22 cellular contexts compared by ENCODE assay signal in genomic region chr19:47549341-47549768, GRCh38. TPM values are rescaled to one million over a fixed set of nuclear protein-coding genes. Genes with fewer than 3 reads are reported as not detected.
DNase-seq lines count a peak whose midpoint lies in the region; ATAC-seq and TF ChIP-seq lines count a peak whose summit lies in the region.
"Had no signal": no experiment of that assay in that cellular context is flagged by ENCODE, and none has a peak within 500 bp of the region (broad histone marks: within the 10 kb centered on the region; RNA-seq: fewer than 3 reads in every experiment).

No MANE protein-coding gene starts in this region.

- peaks cover 4% of the 10 kb centered on the region for H3K4me1 ChIP-seq in mucosa of descending colon (ENCODE audit: low read depth)
- H3K4me1 ChIP-seq in breast epithelium, result no peaks in the 10 kb centered on the region
- H3K4me1 ChIP-seq: BLaER1, SJCRH30 had no signal

- CTCF ChIA-PET in WTC11 (lab: Charles Lee), result interaction anchor here (0.6 kb wide), 1 partner anchor 109 kb away, joined by 4 read pairs; no protein-coding TSS in a partner anchor

- peak; percentile 28 for DNase-seq in NCI-H2107 (lab: John Stamatoyannopoulos, UW)
- DNase-seq in NCI-H2107 treated with DMSO at 0.1 percent for 48 hours (lab: John Stamatoyannopoulos, UW; ENCODE audit: unreplicated experiment), result no peak
- DNase-seq in NCI-H187 (lab: John Stamatoyannopoulos, UW), result peak; percentile 12 to 24
- DNase-seq in WTC11 (ENCODE audit: low spot score), result no peak
- no peak for DNase-seq in mucosa of descending colon
- no peak for DNase-seq in breast epithelium (ENCODE audit: low spot score in 2 of 2)
- DNase-seq in natural killer cell treated with Interleukin-12 subunit alpha and Interleukin-12 subunit beta and Interleukin-15 and Interleukin-18, amount 100 ng/mL, for 72 hours (ENCODE audit: low spot score), result no peak
- DNase-seq: 8988T, DND-41, GDM1, GM23248, HFFc6, NCI-H1092, NCI-H1930, NCI-H446, SJCRH30, SW 1271 had no signal

- POLR2A ChIA-PET in WTC11 (lab: Charles Lee), result no interaction called here

- intact Hi-C loops in mucosa of descending colon (cut with DNase I, micrococcal nuclease) (no loop called here), breast epithelium (cut with DNase I; ENCODE audit: low total_unique reads) (no loop called here)

- no peaks in the 10 kb centered on the region for H3K9me3 Mint-ChIP-seq in WTC11
- H3K9me3 Mint-ChIP-seq in natural killer cell treated with Interleukin-12 subunit alpha and Interleukin-12 subunit beta and Interleukin-15 and Interleukin-18, amount 100 ng/mL, for 72 hours, result no peaks in the 10 kb centered on the region
- H3K9me3 Mint-ChIP-seq: HFFc6 had no signal

- ATAC-seq in WTC11 (no peak), mucosa of descending colon (peak; percentile 67), GM19455 (IDR thresholded peaks at IDR 0.05; ENCODE audit: unreplicated experiment) (no peak)
- ATAC-seq in natural killer cell treated with Interleukin-12 subunit alpha and Interleukin-12 subunit beta and Interleukin-15 and Interleukin-18, amount 100 ng/mL, for 72 hours, result no peak

- H3K27ac Mint-ChIP-seq in WTC11, result peak overlapping the region; percentile 87; the same call in 1 of the 2 replicates
- H3K27ac Mint-ChIP-seq in natural killer cell treated with Interleukin-12 subunit alpha and Interleukin-12 subunit beta and Interleukin-15 and Interleukin-18, amount 100 ng/mL, for 72 hours, result no peak overlapping the region
- H3K27ac Mint-ChIP-seq: HFFc6 had no signal

- no peaks in the 10 kb centered on the region for H3K36me3 ChIP-seq in mucosa of descending colon (ENCODE audit: low read depth)
- no peaks in the 10 kb centered on the region for H3K36me3 ChIP-seq in breast epithelium
- H3K36me3 ChIP-seq: BLaER1, SJCRH30 had no signal

- H3K27me3 ChIP-seq in breast epithelium, result peaks cover 0 to 11% of the 10 kb centered on the region in 2 donors

- H3K4me3 ChIP-seq in mucosa of descending colon (no peak overlapping the region), breast epithelium (no peak overlapping the region)
- H3K4me3 ChIP-seq: BLaER1, GM23248, SJCRH30 had no signal

- no peak overlapping the region for H3K4me3 Mint-ChIP-seq in WTC11
- H3K4me3 Mint-ChIP-seq in natural killer cell treated with Interleukin-12 subunit alpha and Interleukin-12 subunit beta and Interleukin-15 and Interleukin-18, amount 100 ng/mL, for 72 hours, result no peak overlapping the region
- H3K4me3 Mint-ChIP-seq: HFFc6 had no signal

- no peak for TF ChIP-seq POLR2A in breast epithelium (IDR thresholded peaks at IDR 0.05)

- no peaks in the 10 kb centered on the region; the same call in 1 of the 2 replicates for H3K27me3 Mint-ChIP-seq in WTC11 (ENCODE audit: low read depth)
- H3K27me3 Mint-ChIP-seq in natural killer cell treated with Interleukin-12 subunit alpha and Interleukin-12 subunit beta and Interleukin-15 and Interleukin-18, amount 100 ng/mL, for 72 hours, result no peaks in the 10 kb centered on the region

- no peaks in the 10 kb centered on the region for H3K4me1 Mint-ChIP-seq in WTC11
- H3K4me1 Mint-ChIP-seq in natural killer cell treated with Interleukin-12 subunit alpha and Interleukin-12 subunit beta and Interleukin-15 and Interleukin-18, amount 100 ng/mL, for 72 hours (ENCODE audit: low read depth in 2 of 2), result no peaks in the 10 kb centered on the region

- no peaks in the 10 kb centered on the region for H3K9me3 ChIP-seq in mucosa of descending colon
- H3K9me3 ChIP-seq in breast epithelium, result no peaks in the 10 kb centered on the region
- H3K9me3 ChIP-seq: BLaER1, SJCRH30 had no signal

- no peak overlapping the region for H3K27ac ChIP-seq in breast epithelium
- H3K27ac ChIP-seq: BLaER1, GM23248, KMS-11, SJCRH30 had no signal

- no peaks in the 10 kb centered on the region for H3K36me3 Mint-ChIP-seq in WTC11
- no peaks in the 10 kb centered on the region for H3K36me3 Mint-ChIP-seq in natural killer cell treated with Interleukin-12 subunit alpha and Interleukin-12 subunit beta and Interleukin-15 and Interleukin-18, amount 100 ng/mL, for 72 hours

- TF ChIP-seq CTCF in WTC11 (IDR thresholded peaks at IDR 0.05), result no peak
- TF ChIP-seq CTCF in mucosa of descending colon (IDR thresholded peaks at IDR 0.05), result no peak
- TF ChIP-seq CTCF in breast epithelium (IDR thresholded peaks at IDR 0.05), result no peak

TF ChIP-seq in WTC11, 78 proteins besides CTCF, POLR2A, EP300 and RAD21 (continues in another document):
- TF ChIP-seq AR (CRISPR knock-in tag; IDR thresholded peaks at IDR 0.05), result no peak
- no peak for TF ChIP-seq MLX (CRISPR knock-in tag; IDR thresholded peaks at IDR 0.05)
- no peak for TF ChIP-seq FOXP1 (CRISPR knock-in tag; IDR thresholded peaks at IDR 0.05; ENCODE audit: borderline replicate concordance)
- TF ChIP-seq GABPB1 (CRISPR knock-in tag; IDR thresholded peaks at IDR 0.05), result no peak
- TF ChIP-seq AFF4 (CRISPR knock-in tag; IDR thresholded peaks at IDR 0.05; ENCODE audit: borderline replicate concordance), result no peak
- no peak for TF ChIP-seq TEAD1 (CRISPR knock-in tag; IDR thresholded peaks at IDR 0.05)
- no peak for TF ChIP-seq KAT7 (CRISPR knock-in tag; IDR thresholded peaks at IDR 0.05; ENCODE audit: borderline replicate concordance)

RNA-seq across cellular contexts. Expression of gene ZNF541, which starts 23.6 kb away (rescaled TPM):
- total RNA-seq in WTC11 (2021) (0.07 to 0.09 TPM (median 0.09 TPM) in 3 replicates), mucosa of descending colon (under 1 TPM in 1 of 3 donors, not detected in 2; 0.22 TPM), breast epithelium (1 to 10 TPM in 1 of 3 donors, under 1 TPM in 1, not detected in 1; 0.15 to 1.4 TPM)
- under 1 TPM in 1 of 2 donors, not detected in 1; 0.10 TPM for total RNA-seq in natural killer cell treated with Interleukin-12 subunit alpha and Interleukin-12 subunit beta and Interleukin-15 and Interleukin-18, amount 100 ng/mL, for 72 hours
- total RNA-seq: GM23248, MCF 10A, RPMI7951, SJCRH30 had no signal

RNA-seq across cellular contexts. Expression of gene NAPA, which starts 34.5 kb away (rescaled TPM):
- 58.4 to 66.8 TPM (median 61.3 TPM) in 3 replicates for total RNA-seq in WTC11 (2021)
- total RNA-seq in mucosa of descending colon, result 100 to 1,000 TPM; 109 to 145 (median 124) TPM
- total RNA-seq in breast epithelium, result 100 to 1,000 TPM in 1 of 3 donors, 10 to 100 TPM in 2; 82.4 to 117 (median 96.0) TPM
- 10 to 100 TPM; 69.9 to 78.8 TPM for total RNA-seq in natural killer cell treated with Interleukin-12 subunit alpha and Interleukin-12 subunit beta and Interleukin-15 and Interleukin-18, amount 100 ng/mL, for 72 hours

RNA-seq across cellular contexts. Expression of gene BICRA, which starts 59.6 kb away (rescaled TPM):
- 23.0 to 30.3 TPM (median 26.0 TPM) in 3 replicates for total RNA-seq in WTC11 (2021)
- 10 to 100 TPM; 18.1 to 19.7 (median 18.5) TPM for total RNA-seq in mucosa of descending colon
- total RNA-seq in breast epithelium, result 1 to 10 TPM; 4.2 to 8.3 (median 7.5) TPM
- total RNA-seq in natural killer cell treated with Interleukin-12 subunit alpha and Interleukin-12 subunit beta and Interleukin-15 and Interleukin-18, amount 100 ng/mL, for 72 hours, result 10 to 100 TPM; 14.4 to 17.5 TPM

Comparison
In these comparisons a context has a peak if more than half of its experiments do, and no peak if none do; other contexts are left out.
1. DNase-seq: peak in NCI-H2107 (single experiment) and NCI-H187 (2 of 2); none in NCI-H2107 treated with DMSO at 0.1 percent for 48 hours (single experiment), WTC11 (single experiment), mucosa of descending colon (0 of 3), breast epithelium (0 of 2) and natural killer cell treated with Interleukin-12 subunit alpha and Interleukin-12 subunit beta and Interleukin-15 and Interleukin-18, amount 100 ng/mL, for 72 hours (single experiment).